24 cellular contexts compared by ENCODE assay signal in genomic region chr10:30324448-30325110, GRCh38.
"Had no signal": no experiment of that assay in that cellular context is flagged by ENCODE, and none has a peak within 500 bp of the region (broad histone marks: within the 10 kb centered on the region; RNA-seq: fewer than 3 reads in every experiment).

No MANE protein-coding gene starts in this region.

- DNase-seq: effector CD4-positive, alpha-beta T cell; glutamatergic neuron; immature natural killer cell; kidney; left cardiac atrium; left ventricle myocardium inferior; lower lobe of right lung; occipital lobe; retina; right lobe of liver; stimulated activated CD4-positive, alpha-beta T cell treated with anti-CD3 and anti-CD28 coated beads, Interleukin-4, amount 100 ng/mL, for 1 hour; stimulated activated CD8-positive, alpha-beta memory T cell treated with anti-CD3 and anti-CD28 coated beads, Interleukin-4, amount 100 ng/mL, for 48 hours; stimulated activated naive CD8-positive, alpha-beta T cell treated with anti-CD3 and anti-CD28 coated beads, Interleukin-15, Interleukin-2, amounts not matched to agents 100 U/mL and 50 U/mL, for 24 hours; thyroid gland had no signal

- H3K4me3 ChIP-seq: coronary artery, gastroesophageal sphincter, left ventricle myocardium inferior, lower lobe of right lung, prostate gland, right lobe of liver, suprapubic skin, thyroid gland had no signal

- H3K9me3 ChIP-seq: gastroesophageal sphincter, left ventricle myocardium inferior, lower lobe of right lung, prostate gland, right lobe of liver, suprapubic skin, thyroid gland had no signal

- H3K27ac Mint-ChIP-seq: immature natural killer cell; memory B cell; mesothelial cell of epicardium; natural killer cell treated with Interleukin-12 subunit alpha and Interleukin-12 subunit beta and Interleukin-15 and Interleukin-18, amount 100 ng/mL, for 72 hours; stimulated activated effector memory CD8-positive, alpha-beta T cell treated with anti-CD3 and anti-CD28 coated beads, Interleukin-12 subunit alpha, Interleukin-12 subunit beta, amount 100 ng/mL, for 72 hours; type B pancreatic cell had no signal

- H3K79me2 ChIP-seq: parathyroid adenoma had no signal

- H3K4me1 ChIP-seq: left ventricle myocardium inferior, lower lobe of right lung, parathyroid adenoma, prostate gland, right lobe of liver, suprapubic skin, thyroid gland had no signal

- H2AFZ ChIP-seq: parathyroid adenoma had no signal

- H3K9me3 Mint-ChIP-seq: immature natural killer cell; memory B cell; mesothelial cell of epicardium; natural killer cell treated with Interleukin-12 subunit alpha and Interleukin-12 subunit beta and Interleukin-15 and Interleukin-18, amount 100 ng/mL, for 72 hours; stimulated activated effector memory CD8-positive, alpha-beta T cell treated with anti-CD3 and anti-CD28 coated beads, Interleukin-12 subunit alpha, Interleukin-12 subunit beta, amount 100 ng/mL, for 72 hours; type B pancreatic cell had no signal

- H3K4me3 Mint-ChIP-seq: immature natural killer cell; memory B cell; mesothelial cell of epicardium; natural killer cell treated with Interleukin-12 subunit alpha and Interleukin-12 subunit beta and Interleukin-15 and Interleukin-18, amount 100 ng/mL, for 72 hours; stimulated activated effector memory CD8-positive, alpha-beta T cell treated with anti-CD3 and anti-CD28 coated beads, Interleukin-12 subunit alpha, Interleukin-12 subunit beta, amount 100 ng/mL, for 72 hours; type B pancreatic cell had no signal

- H3K27me3 Mint-ChIP-seq: memory B cell; natural killer cell treated with Interleukin-12 subunit alpha and Interleukin-12 subunit beta and Interleukin-15 and Interleukin-18, amount 100 ng/mL, for 72 hours; type B pancreatic cell had no signal

- H3K9ac ChIP-seq: parathyroid adenoma had no signal

- H3K27ac ChIP-seq: coronary artery, gastroesophageal sphincter, left ventricle myocardium inferior, lower lobe of right lung, parathyroid adenoma, prostate gland, right lobe of liver, suprapubic skin, thyroid gland had no signal

- H3K27me3 ChIP-seq: gastroesophageal sphincter, right lobe of liver, suprapubic skin, thyroid gland had no signal

- H3K4me1 Mint-ChIP-seq: mesothelial cell of epicardium had no signal
